Comparison of ENCODE assay signal across 27 cellular contexts in the genomic region with DNA sequence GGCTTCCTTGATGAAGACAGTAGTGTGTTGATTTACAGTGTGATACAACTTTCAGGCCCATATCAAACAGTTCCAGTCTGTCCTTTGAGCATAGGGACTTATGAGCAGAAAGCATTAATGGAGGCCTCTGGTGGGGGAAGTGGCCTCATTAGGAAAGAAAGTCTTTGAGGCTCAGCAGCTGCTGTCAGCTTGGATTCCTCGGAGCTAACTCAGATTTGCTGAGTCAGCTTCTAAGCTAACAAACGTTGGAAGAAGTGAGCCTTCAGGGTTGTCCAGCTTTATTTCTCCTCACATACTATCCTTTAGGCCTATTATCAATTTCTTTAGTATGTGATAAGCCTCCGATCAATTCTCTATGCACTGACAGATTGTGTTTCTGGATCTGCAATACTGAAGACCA. TPM values are rescaled to one million over a fixed set of nuclear protein-coding genes. Genes with fewer than 3 reads are reported as not detected.
"Had no signal": no experiment of that assay in that cellular context is flagged by ENCODE, and none has a peak within 500 bp of the region (broad histone marks: within the 10 kb centered on the region; RNA-seq: fewer than 3 reads in every experiment).

No MANE protein-coding gene starts in this region.

- H3K36me3 ChIP-seq: breast epithelium, colonic mucosa, esophagus muscularis mucosa, heart left ventricle, neutrophil, ovary, prostate gland, right atrium auricular region, tibial artery had no signal

- DNase-seq: activated CD4-positive, alpha-beta T cell treated with anti-CD3 and anti-CD28 coated beads for 4 hours; activated CD4-positive, alpha-beta T cell treated with anti-CD3 and anti-CD28 coated beads, Interleukin-2, amount 50 U/mL, for 48 hours; activated CD4-positive, CD25-positive, alpha-beta regulatory T cell; activated CD8-positive, alpha-beta memory T cell treated with anti-CD3 and anti-CD28 coated beads, Interleukin-2, amount 50 U/mL, for 48 hours; activated naive CD4-positive, alpha-beta T cell; activated T-cell treated with anti-CD3 and anti-CD28 coated beads, Interleukin-2, amount 50 U/mL, for 4 hours; colonic mucosa; dorsolateral prefrontal cortex; heart left ventricle; islet precursor cell; natural killer cell; ovary; stimulated activated CD4-positive, alpha-beta T cell treated with anti-CD3 and anti-CD28 coated beads, Interleukin-1b, Interleukin-23, amount 100 ng/mL, for 48 hours; stimulated activated naive CD8-positive, alpha-beta T cell treated with anti-CD3 and anti-CD28 coated beads, Interleukin-15, amount 100 ng/mL, for 72 hours; T-helper 17 cell; tibial artery had no signal

- H3K4me1 ChIP-seq: breast epithelium, colonic mucosa, esophagus muscularis mucosa, prostate gland, right atrium auricular region, tibial artery had no signal

- H3K9me3 ChIP-seq: breast epithelium, colonic mucosa, esophagus muscularis mucosa, heart left ventricle, neutrophil, ovary, prostate gland, right atrium auricular region, tibial artery had no signal

- ATAC-seq: activated T-cell treated with anti-CD3 and anti-CD28 coated beads, Interleukin-2, amount 50 U/mL, for 4 hours; heart left ventricle; left lobe of liver; natural killer cell; stimulated activated effector memory CD8-positive, alpha-beta T cell treated with anti-CD3 and anti-CD28 coated beads, Interleukin-12 subunit alpha, Interleukin-12 subunit beta, amount 100 ng/mL, for 72 hours; stimulated activated naive CD8-positive, alpha-beta T cell treated with anti-CD3 and anti-CD28 coated beads, Interleukin-15, amount 100 ng/mL, for 72 hours; T-helper 17 cell had no signal

- H3K27ac ChIP-seq: breast epithelium, colonic mucosa, dorsolateral prefrontal cortex, esophagus muscularis mucosa, heart left ventricle, neutrophil, ovary, prostate gland, right atrium auricular region, tibial artery had no signal

- H3K4me3 ChIP-seq: breast epithelium, colonic mucosa, dorsolateral prefrontal cortex, esophagus muscularis mucosa, heart left ventricle, lung, ovary, prostate gland, right atrium auricular region, tibial artery had no signal

- H3K27me3 ChIP-seq: breast epithelium, colonic mucosa, esophagus muscularis mucosa, ovary, right atrium auricular region had no signal

RNA-seq across cellular contexts. Expression of gene SFRP2, which starts 15.9 kb away (rescaled TPM):
- total RNA-seq: activated T-helper 2 cell treated with anti-CD3 and anti-CD28 coated beads, Interferon-gamma antibody, Interleukin-2, Interleukin-4, amounts not matched to agents 10 μg/mL and 5 μg/mL and 100 μg/mL, durations not matched to agents 14 hours and 24 hours and 36 hours; natural killer cell; T-helper 17 cell had no signal

RNA-seq across cellular contexts. Expression of gene RNF175, which starts 44.9 kb away (rescaled TPM):
- total RNA-seq: activated CD8-positive, alpha-beta memory T cell treated with anti-CD3 and anti-CD28 coated beads for 36 hours; activated T-helper 2 cell treated with anti-CD3 and anti-CD28 coated beads, Interferon-gamma antibody, Interleukin-2, Interleukin-4, amounts not matched to agents 10 μg/mL and 5 μg/mL and 100 μg/mL, durations not matched to agents 14 hours and 24 hours and 36 hours; left lobe of liver; ovary; skeletal muscle tissue; T-helper 17 cell had no signal
